ENCODE assay signal across 8 cellular contexts in the genomic region with DNA sequence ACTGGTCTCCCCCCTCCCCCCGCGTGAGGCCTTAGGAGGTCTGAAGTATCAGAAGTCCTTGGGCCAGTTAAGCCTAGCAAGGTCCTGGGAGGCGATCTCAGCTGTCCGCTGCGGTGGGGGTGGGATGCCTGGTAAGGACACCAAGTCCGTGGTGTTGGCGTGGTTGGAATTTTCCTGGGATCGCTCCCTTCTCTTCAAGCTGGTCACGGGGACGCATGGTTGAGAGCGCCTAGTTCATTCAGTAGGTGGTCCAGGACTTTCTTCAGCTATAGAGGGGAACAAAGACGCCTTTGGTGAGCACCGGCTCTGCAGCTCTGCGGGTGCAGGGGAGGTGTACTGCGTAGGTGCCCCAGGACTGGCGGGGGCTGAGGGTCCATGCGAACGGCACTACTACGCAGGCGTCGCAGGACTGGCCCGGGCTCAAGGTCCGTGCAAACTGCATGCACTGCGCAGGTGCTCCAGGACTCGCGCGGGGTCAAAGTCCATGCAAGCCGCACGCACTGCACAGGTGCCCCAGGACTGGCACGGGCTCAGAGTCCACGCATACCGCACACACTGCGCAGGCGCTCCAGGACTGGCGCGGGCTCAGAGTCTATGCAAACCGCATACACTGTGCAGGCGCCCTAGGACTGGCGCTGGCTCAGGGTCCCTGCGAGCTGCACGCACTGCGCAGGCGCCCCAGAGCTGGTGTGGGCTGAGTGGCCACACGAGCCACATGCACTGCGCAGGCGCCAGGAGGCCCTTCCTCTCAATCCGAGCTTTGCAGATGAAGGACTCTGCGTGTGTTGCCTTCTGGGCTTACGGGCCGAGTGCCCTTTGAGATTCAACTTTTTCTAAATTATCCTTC. TPM values are rescaled to one million over a fixed set of nuclear protein-coding genes. Genes with fewer than 3 reads are reported as not detected.
DNase-seq lines count a peak whose midpoint lies in the region; ATAC-seq and TF ChIP-seq lines count a peak whose summit lies in the region.

No MANE protein-coding gene starts in this region.

- H3K36me3 ChIP-seq in BLaER1 treated with 17β-estradiol and CSF1 and Interleukin-3, amounts not matched to agents 10 nM and 100 nM: peaks cover 0 to 19% (median 8%) of the 10 kb centered on the region in 11 experiments; a peak in 14 of 22 replicates
- H3K36me3 ChIP-seq in spleen: peaks cover 0 to 11% (median 0%) of the 10 kb centered on the region in 6 donors

- WGBS in spleen, 5 donors: 61 to 85% (median 63%) methylated on average over 20 to 50 of the region's 50 CpGs

- peak; percentile 41 for ATAC-seq in HG03432 (IDR thresholded peaks at IDR 0.05; ENCODE audit: unreplicated experiment)
- peak; percentile 37 for ATAC-seq in T-helper 17 cell
- ATAC-seq in HG02588 (IDR thresholded peaks at IDR 0.05; ENCODE audit: unreplicated experiment): no peak

- peaks cover 0 to 25% (median 11%) of the 10 kb centered on the region in 11 experiments; a peak in 12 of 22 replicates for H4K20me1 ChIP-seq in BLaER1 treated with 17β-estradiol and CSF1 and Interleukin-3, amounts not matched to agents 10 nM and 100 nM

- no peak for TF ChIP-seq CTCF in astrocyte of the cerebellum (IDR thresholded peaks at IDR 0.05; ENCODE audit: low read depth, low read length, missing control alignments)
- no peak for TF ChIP-seq CTCF in spleen (IDR thresholded peaks at IDR 0.05 in 8 of 11, conservative IDR thresholded peaks at IDR 0.05 in 3 of 11)

- H3K27ac ChIP-seq in BLaER1 treated with 17β-estradiol and CSF1 and Interleukin-3, amounts not matched to agents 10 nM and 100 nM: peak overlapping the region in 7 of 11 experiments; percentile 20 to 72 (median 48); a peak in 13 of 22 replicates
- H3K27ac ChIP-seq in spleen: peak overlapping the region in 7 of 8 donors; percentile 4 to 82 (median 65)

- H3K9ac ChIP-seq in BLaER1 treated with 17β-estradiol and CSF1 and Interleukin-3, amounts not matched to agents 10 nM and 100 nM: peak overlapping the region in 7 of 11 experiments; percentile 3 to 47 (median 27); a peak in 4 of 22 replicates

- H3K4me3 ChIP-seq in BLaER1 treated with 17β-estradiol and CSF1 and Interleukin-3, amounts not matched to agents 10 nM and 100 nM: no peak overlapping the region
- peak overlapping the region; percentile 34 for H3K4me3 ChIP-seq in astrocyte of the cerebellum (ENCODE audit: low read depth, low read length)
- H3K4me3 ChIP-seq in spleen: peak overlapping the region; percentile 5 to 67 (median 32)

- no peaks in the 10 kb centered on the region for H3K27me3 Mint-ChIP-seq in T-helper 17 cell
- H3K27me3 Mint-ChIP-seq in immature natural killer cell (ENCODE audit: low read depth in 3 of 3): peaks cover 4 to 8% (median 7%) of the 10 kb centered on the region in 3 donors

- peak in 2 of 3 donors; percentile 20 to 31 for DNase-seq in T-helper 17 cell
- peak; percentile 47 for DNase-seq in astrocyte of the cerebellum (ENCODE audit: low read depth)
- DNase-seq in immature natural killer cell: peak; percentile 68 to 82 (median 71)
- DNase-seq in spleen: peak; percentile 94
- DNase-seq in NCI-H2081 (lab: John Stamatoyannopoulos, UW): no peak

- no peak for TF ChIP-seq POLR2A in spleen (IDR thresholded peaks at IDR 0.05)

- no peaks in the 10 kb centered on the region for H3K36me3 Mint-ChIP-seq in T-helper 17 cell (ENCODE audit: low read depth)
- no peaks in the 10 kb centered on the region for H3K36me3 Mint-ChIP-seq in immature natural killer cell

- H3K9me3 ChIP-seq in BLaER1 treated with 17β-estradiol and CSF1 and Interleukin-3, amounts not matched to agents 10 nM and 100 nM (replicated peaks in 1 of 11): no peaks in the 10 kb centered on the region
- no peaks in the 10 kb centered on the region for H3K9me3 ChIP-seq in T-helper 17 cell (ENCODE audit: control insufficient read depth, low read length, poor library complexity, severe bottlenecking)
- no peaks in the 10 kb centered on the region for H3K9me3 ChIP-seq in spleen

- H3K4me1 Mint-ChIP-seq in T-helper 17 cell (peaks cover 34% of the 10 kb centered on the region), immature natural killer cell (peaks cover 55 to 63% of the 10 kb centered on the region in 2 donors)

- H3K27me3 ChIP-seq in BLaER1 treated with 17β-estradiol and CSF1 and Interleukin-3, amounts not matched to agents 10 nM and 100 nM: no peaks in the 10 kb centered on the region
- H3K27me3 ChIP-seq in spleen (replicated peaks in 1 of 7): no peaks in the 10 kb centered on the region

- H3K27ac Mint-ChIP-seq in T-helper 17 cell: no peak overlapping the region
- peak overlapping the region in 5 of 6 donors; percentile 59 to 79 (median 69) for H3K27ac Mint-ChIP-seq in immature natural killer cell

- H3K4me1 ChIP-seq in BLaER1 treated with 17β-estradiol and CSF1 and Interleukin-3, amounts not matched to agents 10 nM and 100 nM: peaks cover 30 to 70% (median 53%) of the 10 kb centered on the region in 10 experiments
- H3K4me1 ChIP-seq in spleen: peaks cover 20 to 74% (median 50%) of the 10 kb centered on the region in 6 donors

- H3K4me2 ChIP-seq in BLaER1 treated with 17β-estradiol and CSF1 and Interleukin-3, amounts not matched to agents 10 nM and 100 nM: peak overlapping the region in 5 of 11 experiments; percentile 42 to 76 (median 52); a peak in 9 of 22 replicates

- intact Hi-C loops in spleen (cut with DNase I; ENCODE audit: low total_unique reads): loop anchor here (5.0 to 10.0 kb wide), 2 partner anchors 38 to 71 kb away; partner anchors contain the start of genes BRWD1 and HMGN1

- in situ Hi-C loops in astrocyte of the cerebellum (cut with HindIII; ENCODE audit: low sequenced_read_pairs): no loop called here

- H3K9me3 Mint-ChIP-seq in immature natural killer cell: no peaks in the 10 kb centered on the region

- H3K4me3 Mint-ChIP-seq in T-helper 17 cell (peak overlapping the region; percentile 55), immature natural killer cell (peak overlapping the region; percentile 65 to 82 (median 78))

RNA-seq across cellular contexts. Expression of gene HMGN1, which starts 36.6 kb away (rescaled TPM):
- total RNA-seq in T-helper 17 cell: 100 to 1,000 TPM; 183 to 231 TPM
- 100 to 1,000 TPM; 191 to 322 (median 247) TPM for polyA plus RNA-seq in immature natural killer cell
- total RNA-seq in spleen: 100 to 1,000 TPM; 101 to 193 (median 152) TPM
- polyA plus RNA-seq in spleen: 100 to 1,000 TPM; 248 to 276 (median 250) TPM

Comparison
In these comparisons a context has a peak if more than half of its experiments do, and no peak if none do; other contexts are left out.
1. H3K4me3 ChIP-seq: peak in astrocyte of the cerebellum (single experiment) and spleen (8 of 8); none in BLaER1 treated with 17β-estradiol and CSF1 and Interleukin-3, amounts not matched to agents 10 nM and 100 nM (0 of 10).
2. DNase-seq: peak in T-helper 17 cell (2 of 3), astrocyte of the cerebellum (single experiment), immature natural killer cell (3 of 3) and spleen (single experiment); none in NCI-H2081 (0 of 2).